In the genomic region with DNA sequence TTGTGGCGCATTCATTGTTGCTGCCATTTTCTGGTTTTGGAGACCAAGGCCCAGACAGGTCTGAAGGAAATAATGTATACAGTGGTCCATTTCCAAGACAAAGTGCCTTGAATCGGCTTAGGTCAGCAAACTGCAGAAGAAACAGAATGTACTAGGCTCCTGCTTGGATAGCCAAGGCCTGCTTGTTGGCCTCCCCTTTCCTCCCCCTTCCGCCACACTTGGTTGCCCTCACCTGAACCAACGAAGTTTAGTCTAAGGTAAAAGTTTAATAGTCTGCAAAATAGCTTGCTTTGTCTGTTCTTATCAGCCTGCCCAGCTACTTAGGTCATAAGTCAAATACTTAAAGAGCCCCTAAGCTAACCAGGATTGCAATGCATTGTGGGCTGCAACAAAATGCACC, we compare ENCODE assay signal across 14 cellular contexts. TPM values are rescaled to one million over a fixed set of nuclear protein-coding genes. Genes with fewer than 3 reads are reported as not detected.
A peak's percentile ranks its signal among the peaks of the same experiment; 100 is the strongest.
DNase-seq lines count a peak whose midpoint lies in the region; ATAC-seq, FAIRE-seq and TF ChIP-seq lines count a peak whose summit lies in the region.
"Not testable (repeated sequence)": the region's sequence is repeated elsewhere in the genome, so short reads cannot be mapped to it uniquely, and the experiment has no call there.
"Had no signal": no experiment of that assay in that cellular context is flagged by ENCODE, and none has a peak within 500 bp of the region (broad histone marks: within the 10 kb centered on the region; RNA-seq: fewer than 3 reads in every experiment).

No MANE protein-coding gene starts in this region.

- not testable (repeated sequence) for H3K79me2 ChIP-seq in K562 (ENCODE audit: control insufficient read depth, insufficient read depth, low read length)

- not testable (repeated sequence) for H3K4me3 Mint-ChIP-seq in endodermal cell

- H3K4me1 Mint-ChIP-seq in endodermal cell, result peaks cover 18% of the 10 kb centered on the region

- not testable (repeated sequence) for FAIRE-seq in K562 (lab: Jason Lieb, UNC); kidney (lab: Jason Lieb, UNC); pancreas (lab: Jason Lieb, UNC)

- not testable (repeated sequence) for H4K20me1 ChIP-seq in K562 (replicated peaks; ENCODE audit: control insufficient read depth, insufficient read depth, low read length)

- H3K4me1 ChIP-seq in K562 (replicated peaks in 1 of 2; ENCODE audit: control insufficient read depth in 2 of 2, insufficient read depth in 2 of 2, low read length in 2 of 2) (peaks cover 15 to 18% of the 10 kb centered on the region in 2 experiments; a peak in 4 of 5 replicates), kidney (ENCODE audit: control insufficient read depth in 1 of 2, insufficient read depth in 1 of 2, low read depth in 1 of 2, low read length in 2 of 2) (peaks cover 13 to 24% of the 10 kb centered on the region in 2 donors), pancreas (peaks cover 5 to 16% (median 7%) of the 10 kb centered on the region in 3 donors), stomach (peaks cover 8 to 23% (median 16%) of the 10 kb centered on the region in 4 donors)
- not testable (repeated sequence) for H3K4me1 ChIP-seq in endodermal cell (ENCODE audit: control insufficient read depth, insufficient read depth, low read length)

- H3K4me3 ChIP-seq in K562; endodermal cell (ENCODE audit: low read length); kidney (ENCODE audit: low read length in 2 of 2); pancreas; stomach: not testable (repeated sequence)

- not testable (repeated sequence) for H3K9me3 ChIP-seq in K562 (replicated peaks; ENCODE audit: control insufficient read depth, insufficient read depth, low read depth, low read length); endodermal cell (ENCODE audit: control insufficient read depth, low read length); kidney (ENCODE audit: control insufficient read depth in 1 of 2, low read length in 2 of 2); pancreas; stomach

- not testable (repeated sequence) for TF ChIP-seq EP300 in K562 (IDR thresholded peaks at IDR 0.05; ENCODE audit: low read length); stomach (IDR thresholded peaks at IDR 0.05)

- not testable (repeated sequence) for H3K9me3 Mint-ChIP-seq in endodermal cell

- H3K27me3 Mint-ChIP-seq in endodermal cell (ENCODE audit: insufficient read depth), result not testable (repeated sequence)

- H3K27ac ChIP-seq in K562 (ENCODE audit: extremely low read depth, low read depth, low read length); endodermal cell (ENCODE audit: low read depth, low read length): not testable (repeated sequence)
- H3K27ac ChIP-seq in kidney (ENCODE audit: low read depth in 2 of 2, low read length in 2 of 2), result peak overlapping the region; percentile 25 to 78
- H3K27ac ChIP-seq in pancreas, result peak overlapping the region; percentile 63 to 94 (median 84)
- peak overlapping the region; percentile 69 to 83 (median 76) for H3K27ac ChIP-seq in stomach

- H2AFZ ChIP-seq in K562 (ENCODE audit: low read depth, low read length), result 0 out of 2 replicates have a peak overlapping the region, but pooled peaks have one; percentile 21

- not testable (repeated sequence) for H3K4me2 ChIP-seq in K562 (ENCODE audit: insufficient read depth, low read length)

- H3K36me3 ChIP-seq in K562 (ENCODE audit: control insufficient read depth, insufficient read depth, low read length); endodermal cell (ENCODE audit: control insufficient read depth, insufficient read depth, low read length); kidney (ENCODE audit: control insufficient read depth in 1 of 2, insufficient read depth in 2 of 2, low read length in 2 of 2); pancreas; stomach: not testable (repeated sequence)

- not testable (repeated sequence) for H3K27me3 ChIP-seq in K562 (ENCODE audit: control insufficient read depth in 2 of 2, insufficient read depth in 2 of 2, low read length in 2 of 2); endodermal cell (ENCODE audit: control insufficient read depth, insufficient read depth, low read length, poor library complexity, severe bottlenecking); pancreas; stomach

- POLR2A ChIA-PET in K562 (lab: Yijun Ruan, JAX), result interaction anchor here (0.6 to 1.5 kb wide), 3 partner anchors 72 to 144 kb away, joined by 3 to 6 read pairs (median 3); no protein-coding TSS in a partner anchor

- ATAC-seq in K562, pancreas: not testable (repeated sequence)

- not testable (repeated sequence) for H3K27ac Mint-ChIP-seq in endodermal cell

- H3K9me1 ChIP-seq in K562 (ENCODE audit: control insufficient read depth, insufficient read depth, low read length), result not testable (repeated sequence)

- WGBS in K562 (ENCODE audit: insufficient coverage, low coverage, missing lambda C conversion rate), result 37% methylated on average over 4 of the region's 4 CpGs
- 92 to 98% methylated on average over 4 of the region's 4 CpGs for whole genome bisulfite sequencing in endodermal cell (ENCODE audit: insufficient coverage in 1 of 2, insufficient read length in 1 of 2), 2 experiments
- 54 to 63% methylated on average over 4 of the region's 4 CpGs for WGBS in pancreas, 2 donors
- 45 to 77% (median 66%) methylated on average over 4 of the region's 4 CpGs for WGBS in stomach, 5 donors

- not testable (repeated sequence) for H3K9ac ChIP-seq in K562 (ENCODE audit: insufficient read depth in 1 of 2, low read depth in 2 of 2, low read length in 2 of 2); endodermal cell (ENCODE audit: extremely low read depth, low read length, poor library complexity, severe bottlenecking); kidney (ENCODE audit: low read length in 2 of 2)

- TF ChIP-seq POLR2A in K562 (conservative IDR thresholded peaks at IDR 0.05); stomach (IDR thresholded peaks at IDR 0.05): not testable (repeated sequence)

- H3K36me3 Mint-ChIP-seq in endodermal cell (ENCODE audit: low read depth), result not testable (repeated sequence)

- intact Hi-C loops in K562 (cut with micrococcal nuclease); kidney (cut with DNase I): not testable (repeated sequence)
- intact Hi-C loops in pancreas (cut with DNase I) (loop anchor here in 1 of 3 donors (2.0 kb wide), 1 partner anchor 145 kb away; no protein-coding TSS in a partner anchor), stomach (cut with DNase I; ENCODE audit: low total_unique reads) (loop anchor here (5.0 kb wide), 2 partner anchors 72 to 142 kb away; no protein-coding TSS in a partner anchor)

- TF ChIP-seq CTCF in K562 (IDR thresholded peaks at IDR 0.05 in 2 of 3, conservative IDR thresholded peaks at IDR 0.05 in 1 of 3; ENCODE audit: insufficient read depth in 2 of 3, low read depth in 1 of 3, low read length in 3 of 3); endodermal cell (conservative IDR thresholded peaks at IDR 0.05); kidney (IDR thresholded peaks at IDR 0.05; ENCODE audit: borderline replicate concordance, extremely low read depth, insufficient read depth); pancreas (IDR thresholded peaks at IDR 0.05); stomach (IDR thresholded peaks at IDR 0.05): not testable (repeated sequence)

- TF ChIP-seq RAD21 in K562 (CRISPR knock-in tag; conservative IDR thresholded peaks at IDR 0.05 in 1 of 2, IDR thresholded peaks at IDR 0.05 in 1 of 2), result not testable (repeated sequence)

- in situ Hi-C loops in G401 (cut with HindIII; ENCODE audit: low sequenced_read_pairs), result not testable (repeated sequence)
- in situ Hi-C loops in K562 (cut with MboI), result loop anchor here (5.0 kb wide), 1 partner anchor 72 kb away; no protein-coding TSS in a partner anchor

- DNase-seq in G401 (ENCODE audit: low spot score), result peak; percentile 1
- DNase-seq in K562 (ENCODE audit: extremely low read depth in 1 of 4, low spot score in 3 of 4); kidney: not testable (repeated sequence)
- peak; percentile 25 for DNase-seq in endodermal cell
- peak; percentile 8 for DNase-seq in mesenteric fat pad (ENCODE audit: low spot score)
- peak in 1 of 6 donors; percentile 18 for DNase-seq in pancreas
- peak; percentile 38 for DNase-seq in stomach

- not testable (repeated sequence) for BruUV-seq in K562 (replicated peaks; lab: Mats Ljungman, UMichigan)

- CTCF ChIA-PET in K562 (lab: Yijun Ruan, JAX; ENCODE audit: low intra/inter-chr PET ratio), result interaction anchor here (1.7 to 7.1 kb wide), 2 partner anchors 72 to 73 kb away, joined by 6 to 177 read pairs; no protein-coding TSS in a partner anchor

RNA-seq across cellular contexts. Expression of a gene that starts 12.0 kb away (rescaled TPM):
- not detected in 2 replicates for total RNA-seq in G401 (2014; rRNA removed; shearing (Covaris generic))
- total RNA-seq in K562 (2011; cell fraction: chromatin; rRNA removed; ENCODE audit: low replicate concordance), result not detected in 2 replicates
- not detected in 2 replicates for total RNA-seq in K562 (2011; cell fraction: nucleolus; rRNA removed)
- total RNA-seq in K562 (2011; cell fraction: nucleoplasm; rRNA removed), result not detected in 2 replicates
- total RNA-seq in K562 (2014; rRNA removed) (not detected in 2 replicates), K562 (2014; rRNA removed; fragmentation: Illumina TruSeq; extraction: Trizol) (not detected in 2 replicates), K562 (2015; rRNA removed; fragmentation: Illumina TruSeq; extraction: Trizol) (not detected in 2 replicates), K562 (2021) (not detected in 2 replicates), endodermal cell (not detected), kidney (not detected), mesenteric fat pad (not detected), pancreas (not detected), stomach (not detected)
- polyA plus RNA-seq in K562 (2011; rRNA removed) (not detected in 2 replicates), K562 (2014; fragmentation: Illumina TruSeq; extraction: Trizol) (not detected in 2 replicates), K562 (2014; fragmentation: Nextera tagmentation; extraction: Ambion mirVana) (not detected), K562 (2014; rRNA removed) (not detected in 2 replicates), kidney (ENCODE audit: insufficient read depth, low read depth, low replicate concordance) (0.30 TPM), pancreas (not detected), stomach (not detected)
- 0.04 TPM in 1 of 2 replicates, not detected in the other for polyA plus RNA-seq in K562 (2011; cell fraction: cytosol; rRNA removed)
- not detected in 2 replicates for polyA plus RNA-seq in K562 (2011; cell fraction: nucleus; rRNA removed)
- 0.08 TPM in 1 of 2 replicates, not detected in the other for polyA plus RNA-seq in K562 (2012)
- not detected in 2 replicates for polyA minus RNA-seq in K562 (2011; rRNA and poly(A)+ RNA removed)
- polyA minus RNA-seq in K562 (2011; cell fraction: cytosol; rRNA and poly(A)+ RNA removed), result not detected in 2 replicates
- polyA minus RNA-seq in K562 (2011; cell fraction: nucleus; rRNA and poly(A)+ RNA removed), result not detected in 2 replicates
- not detected for polyA plus RNA-seq in endodermal cell (2013, experiment 1 of 2)
- not detected for polyA plus RNA-seq in endodermal cell (2013, experiment 2 of 2)
- total RNA-seq: Calu3; CD4-positive, alpha-beta T cell; CD8-positive, alpha-beta memory T cell; Daoy; HFFc6 had no signal
- polyA plus RNA-seq: A549; CD14-positive monocyte; CD8-positive, alpha-beta memory T cell had no signal

RNA-seq across cellular contexts. Expression of a gene that starts 21.1 kb away (rescaled TPM):
- not detected in 2 replicates for total RNA-seq in G401 (2014; rRNA removed; shearing (Covaris generic))
- total RNA-seq in K562 (2011; cell fraction: chromatin; rRNA removed; ENCODE audit: low replicate concordance), result not detected in 2 replicates
- not detected in 2 replicates for total RNA-seq in K562 (2011; cell fraction: nucleolus; rRNA removed)
- not detected in 2 replicates for total RNA-seq in K562 (2011; cell fraction: nucleoplasm; rRNA removed)
- total RNA-seq in K562 (2014; rRNA removed) (0.08 TPM in 1 of 2 replicates, not detected in the other), K562 (2014; rRNA removed; fragmentation: Illumina TruSeq; extraction: Trizol) (not detected in 2 replicates), K562 (2015; rRNA removed; fragmentation: Illumina TruSeq; extraction: Trizol) (0.08 TPM in 1 of 2 replicates, not detected in the other), K562 (2021) (0.07 and 0.13 TPM in 2 replicates), endodermal cell (under 1 TPM; 0.24 to 0.31 TPM), kidney (1,823 TPM), mesenteric fat pad (4.3 TPM), pancreas (10 to 100 TPM; 10.5 to 21.0 (median 13.7) TPM), stomach (100 to 1,000 TPM in 2 of 5 donors, 10 to 100 TPM in 2, under 1 TPM in 1; 0.58 to 275 (median 22.4) TPM)
- polyA plus RNA-seq in K562 (2011; rRNA removed) (not detected in 2 replicates), K562 (2014; fragmentation: Illumina TruSeq; extraction: Trizol) (not detected in 2 replicates), K562 (2014; fragmentation: Nextera tagmentation; extraction: Ambion mirVana) (not detected), K562 (2014; rRNA removed) (0.71 TPM in 1 of 2 replicates, not detected in the other), kidney (ENCODE audit: insufficient read depth, low read depth, low replicate concordance) (34.7 TPM), pancreas (1 to 10 TPM; 6.9 to 7.0 TPM), stomach (1,000 to 10,000 TPM in 1 of 3 donors, 100 to 1,000 TPM in 1, 1 to 10 TPM in 1; 8.1 to 1,112 (median 398) TPM)
- polyA plus RNA-seq in K562 (2011; cell fraction: cytosol; rRNA removed), result not detected in 2 replicates
- not detected in 2 replicates for polyA plus RNA-seq in K562 (2011; cell fraction: nucleus; rRNA removed)
- 0.53 TPM in 1 of 2 replicates, not detected in the other for polyA plus RNA-seq in K562 (2012)
- not detected in 2 replicates for polyA minus RNA-seq in K562 (2011; rRNA and poly(A)+ RNA removed)
- not detected in 2 replicates for polyA minus RNA-seq in K562 (2011; cell fraction: cytosol; rRNA and poly(A)+ RNA removed)
- not detected in 2 replicates for polyA minus RNA-seq in K562 (2011; cell fraction: nucleus; rRNA and poly(A)+ RNA removed)
- polyA plus RNA-seq in endodermal cell (2013, experiment 1 of 2), result not detected
- not detected for polyA plus RNA-seq in endodermal cell (2013, experiment 2 of 2)
- total RNA-seq: Calu3; CD4-positive, alpha-beta T cell; CD8-positive, alpha-beta memory T cell; Daoy had no signal
- polyA plus RNA-seq: A549; CD14-positive monocyte; CD8-positive, alpha-beta memory T cell had no signal
